ENCODE assay signal across 1 cellular context in genomic region chr10:73413528-73414229, GRCh38.
TF ChIP-seq lines count a peak whose summit lies in the region.

Gene ANXA7, minus strand, starts transcription at chr10:73414058. Its CDS starts 13,202 bp downstream, at chr10:73400856.

TF ChIP-seq in HepG2, 621 proteins besides CTCF, POLR2A, EP300 and RAD21 (continued from another document and continues in another):
- TF ChIP-seq DBP (CRISPR knock-in tag; IDR thresholded peaks at IDR 0.05; ENCODE audit: not compliant biosample characterization) (no peak), FOXJ3 (CRISPR knock-in tag; IDR thresholded peaks at IDR 0.05; ENCODE audit: borderline replicate concordance) (peak; percentile 31; the same call in 1 of the 2 replicates), NR3C1 (CRISPR knock-in tag; IDR thresholded peaks at IDR 0.05) (no peak), AFF4 (CRISPR knock-in tag; IDR thresholded peaks at IDR 0.05) (no peak), KDM4B (CRISPR knock-in tag; IDR thresholded peaks at IDR 0.05) (peak; percentile 33; the same call in 1 of the 2 replicates), ZNF891 (CRISPR knock-in tag; IDR thresholded peaks at IDR 0.05) (peak; percentile 88; the same call in 1 of the 2 replicates), ZNF431 (CRISPR knock-in tag; IDR thresholded peaks at IDR 0.05; ENCODE audit: borderline replicate concordance, low read depth) (no peak), MXD4 (CRISPR knock-in tag; IDR thresholded peaks at IDR 0.05) (peak; percentile 81), ZNF317 (CRISPR knock-in tag; IDR thresholded peaks at IDR 0.05) (peak; percentile 74; the same call in 1 of the 2 replicates), ZNF577 (CRISPR knock-in tag; IDR thresholded peaks at IDR 0.05; ENCODE audit: borderline replicate concordance, low read depth) (no peak), ZNF678 (CRISPR knock-in tag; IDR thresholded peaks at IDR 0.05) (0 out of 2 replicates have a peak, but pooled peaks have one; percentile 50), ZNF598 (CRISPR knock-in tag; IDR thresholded peaks at IDR 0.05; ENCODE audit: borderline replicate concordance) (peak; percentile 72; the same call in 1 of the 2 replicates), RXRA (CRISPR knock-in tag; IDR thresholded peaks at IDR 0.05) (peak; percentile 93), ZSCAN30 (CRISPR knock-in tag; IDR thresholded peaks at IDR 0.05) (no peak), SMAD3 (CRISPR knock-in tag; IDR thresholded peaks at IDR 0.05) (no peak; the same call in none of the 2 replicates), KDM5B (CRISPR knock-in tag; IDR thresholded peaks at IDR 0.05; ENCODE audit: borderline replicate concordance) (peak; percentile 97), HBP1 (CRISPR knock-in tag; IDR thresholded peaks at IDR 0.05; ENCODE audit: low read depth) (peak; percentile 60; the same call in 1 of the 2 replicates), ZNF652 (CRISPR knock-in tag; IDR thresholded peaks at IDR 0.05; ENCODE audit: borderline replicate concordance, low read depth) (no peak), PAXIP1 (CRISPR knock-in tag; conservative IDR thresholded peaks at IDR 0.05) (peak; percentile 52; the same call in 1 of the 2 replicates), PAWR (CRISPR knock-in tag; IDR thresholded peaks at IDR 0.05; ENCODE audit: borderline replicate concordance) (0 out of 2 replicates have a peak, but pooled peaks have one; percentile 49), KDM5A (IDR thresholded peaks at IDR 0.05; ENCODE audit: borderline replicate concordance, low read length) (peak; percentile 56; the same call in 1 of the 2 replicates), ZNF263 (CRISPR knock-in tag; IDR thresholded peaks at IDR 0.05) (no peak), ZHX2 (IDR thresholded peaks at IDR 0.05; ENCODE audit: low read depth) (peak; percentile 49; the same call in 1 of the 2 replicates), ZHX2 (CRISPR knock-in tag; IDR thresholded peaks at IDR 0.05; ENCODE audit: borderline replicate concordance) (no peak), ZNF816 (CRISPR knock-in tag; IDR thresholded peaks at IDR 0.05; ENCODE audit: borderline replicate concordance) (no peak), ZFY (CRISPR knock-in tag; IDR thresholded peaks at IDR 0.05) (peak; percentile 94), ZNF235 (CRISPR knock-in tag; IDR thresholded peaks at IDR 0.05; ENCODE audit: borderline replicate concordance) (no peak), ATRX (CRISPR knock-in tag; IDR thresholded peaks at IDR 0.05; ENCODE audit: borderline replicate concordance) (no peak), SP140L (CRISPR knock-in tag; IDR thresholded peaks at IDR 0.05; ENCODE audit: borderline replicate concordance) (no peak), TEAD3 (CRISPR knock-in tag; optimal IDR thresholded peaks at IDR 0.05; ENCODE audit: borderline replicate concordance) (peak; percentile 22), RFX3 (CRISPR knock-in tag; IDR thresholded peaks at IDR 0.05) (0 out of 2 replicates have a peak, but pooled peaks have one; percentile 16), ZZZ3 (CRISPR knock-in tag; IDR thresholded peaks at IDR 0.05; ENCODE audit: borderline replicate concordance) (peak; percentile 91), HINFP (CRISPR knock-in tag; IDR thresholded peaks at IDR 0.05; ENCODE audit: low read depth) (0 out of 2 replicates have a peak, but pooled peaks have one; percentile 41), ZBTB7B (CRISPR knock-in tag; IDR thresholded peaks at IDR 0.05) (peak; percentile 95), ARID3A (IDR thresholded peaks at IDR 0.05; ENCODE audit: low read depth, low read length) (no peak), AHR (CRISPR knock-in tag; IDR thresholded peaks at IDR 0.05) (peak; percentile 93; the same call in 1 of the 2 replicates), ERF (CRISPR knock-in tag; IDR thresholded peaks at IDR 0.05) (peak; percentile 89), ZNF12 (CRISPR knock-in tag; IDR thresholded peaks at IDR 0.05) (peak; percentile 64), ZFP36L1 (CRISPR knock-in tag; IDR thresholded peaks at IDR 0.05) (peak; percentile 66; the same call in 1 of the 2 replicates), ZNF75D (CRISPR knock-in tag; IDR thresholded peaks at IDR 0.05; ENCODE audit: borderline replicate concordance) (no peak), JUNB (CRISPR knock-in tag; IDR thresholded peaks at IDR 0.05; ENCODE audit: borderline replicate concordance) (0 out of 2 replicates have a peak, but pooled peaks have one; percentile 9), ZNF563 (CRISPR knock-in tag; IDR thresholded peaks at IDR 0.05) (peak; percentile 69; the same call in 1 of the 2 replicates), ZSCAN9 (CRISPR knock-in tag; IDR thresholded peaks at IDR 0.05; ENCODE audit: borderline replicate concordance) (peak; percentile 22; the same call in 1 of the 2 replicates)
